Comparison of ENCODE assay signal across 27 cellular contexts in the genomic region with DNA sequence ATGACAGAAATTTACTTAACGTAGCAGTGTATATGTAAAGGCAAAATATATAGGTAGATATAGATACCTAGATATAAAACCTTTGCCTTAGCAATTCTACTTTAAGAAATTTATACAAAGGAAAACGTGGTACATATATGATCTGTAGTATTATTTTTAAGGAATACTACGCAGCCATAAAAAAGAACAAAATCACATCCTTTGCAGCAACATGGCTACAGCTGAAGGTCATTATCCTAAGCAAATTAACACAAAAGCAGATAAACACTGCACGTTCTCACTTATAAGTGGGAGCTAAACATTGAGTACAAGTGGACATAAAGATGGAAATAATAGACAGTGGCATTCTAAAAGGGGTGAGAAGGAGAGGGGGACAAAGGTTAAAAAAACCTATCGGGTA. TPM values are rescaled to one million over a fixed set of nuclear protein-coding genes. Genes with fewer than 3 reads are reported as not detected.
"Had no signal": no experiment of that assay in that cellular context is flagged by ENCODE, and none has a peak within 500 bp of the region (broad histone marks: within the 10 kb centered on the region; RNA-seq: fewer than 3 reads in every experiment).

No MANE protein-coding gene starts in this region.

- H3K36me3 ChIP-seq: stomach, suprapubic skin, thoracic aorta, thyroid gland, tibial artery, tibial nerve, transverse colon, upper lobe of left lung, upper lobe of right lung, uterus, vagina had no signal

- H3K9me3 ChIP-seq: stomach, suprapubic skin, testis, thyroid gland, tibial artery, tibial nerve, upper lobe of left lung, upper lobe of right lung, uterus, vagina had no signal

- ATAC-seq: stimulated activated effector memory CD8-positive, alpha-beta T cell treated with anti-CD3 and anti-CD28 coated beads, Interleukin-12 subunit alpha, Interleukin-12 subunit beta, amount 100 ng/mL, for 72 hours; stimulated activated memory B cell treated with anti-CD40 and anti-IgM and Interleukin-4, amounts not matched to agents 10 μg/mL and 1 μg/mL and 100 μg/mL, for 72 hours; stimulated activated naive B cell treated with anti-CD40 and anti-IgM and Interleukin-4, amounts not matched to agents 10 μg/mL and 1 μg/mL and 100 μg/mL, for 72 hours; stimulated activated naive CD8-positive, alpha-beta T cell treated with anti-CD3 and anti-CD28 coated beads, Interleukin-15, amount 100 ng/mL, for 72 hours; stimulated activated naive CD8-positive, alpha-beta T cell treated with anti-CD3 and anti-CD28 coated beads, Interleukin-15, Interleukin-2, amounts not matched to agents 100 U/mL and 50 U/mL, for 24 hours; upper lobe of right lung had no signal

- H3K4me1 ChIP-seq: stomach, suprapubic skin, thyroid gland, tibial artery, tibial nerve, transverse colon, upper lobe of left lung, upper lobe of right lung, uterus, vagina had no signal

- DNase-seq: stimulated activated CD4-positive, alpha-beta T cell treated with anti-CD3 and anti-CD28 coated beads, Interleukin-4, amount 100 ng/mL, for 1 hour; stimulated activated CD4-positive, alpha-beta T cell treated with anti-CD3 and anti-CD28 coated beads, Interleukin-4, amount 100 ng/mL, for 24 hours; stimulated activated CD4-positive, alpha-beta T cell treated with anti-CD3 and anti-CD28 coated beads, Interleukin-4, amount 100 ng/mL, for 4 hours; stimulated activated CD8-positive, alpha-beta memory T cell treated with anti-CD3 and anti-CD28 coated beads, Interleukin-4, amount 100 ng/mL, for 48 hours; stimulated activated naive B cell treated with anti-CD40 and anti-IgM and Interleukin-4, amounts not matched to agents 10 μg/mL and 1 μg/mL and 100 μg/mL, for 72 hours; stimulated activated naive CD4-positive, alpha-beta T cell; stimulated activated naive CD4-positive, alpha-beta T cell treated with Interleukin-2 at 50 U/mL for 16 hours; stimulated activated naive CD8-positive, alpha-beta T cell treated with anti-CD3 and anti-CD28 coated beads, Interleukin-15, amount 100 ng/mL, for 72 hours; stimulated activated naive CD8-positive, alpha-beta T cell treated with anti-CD3 and anti-CD28 coated beads, Interleukin-15, Interleukin-2, amounts not matched to agents 100 U/mL and 50 U/mL, for 24 hours; stomach; substantia nigra; testis; thyroid gland; tibial artery; transverse colon; trophoblast cell; upper lobe of left lung; upper lobe of right lung; uterus had no signal

- H3K27me3 ChIP-seq: stomach, suprapubic skin, testis, thyroid gland, tibial artery, tibial nerve, transverse colon, upper lobe of left lung, upper lobe of right lung, uterus, vagina had no signal

- H3K4me3 ChIP-seq: stomach, suprapubic skin, testis, thoracic aorta, thyroid gland, tibial artery, tibial nerve, transverse colon, upper lobe of left lung, upper lobe of right lung, uterus, vagina had no signal

- H3K27ac ChIP-seq: stomach, suprapubic skin, testis, thoracic aorta, thyroid gland, tibial artery, tibial nerve, transverse colon, upper lobe of left lung, upper lobe of right lung, uterus, vagina had no signal

- FAIRE-seq: urothelium cell line had no signal

RNA-seq across cellular contexts. Expression of a gene that starts 14.8 kb away (rescaled TPM):
- total RNA-seq: temporal lobe, thoracic aorta, vagina had no signal
